ENCODE assay signal across 1 cellular context in the genomic region with DNA sequence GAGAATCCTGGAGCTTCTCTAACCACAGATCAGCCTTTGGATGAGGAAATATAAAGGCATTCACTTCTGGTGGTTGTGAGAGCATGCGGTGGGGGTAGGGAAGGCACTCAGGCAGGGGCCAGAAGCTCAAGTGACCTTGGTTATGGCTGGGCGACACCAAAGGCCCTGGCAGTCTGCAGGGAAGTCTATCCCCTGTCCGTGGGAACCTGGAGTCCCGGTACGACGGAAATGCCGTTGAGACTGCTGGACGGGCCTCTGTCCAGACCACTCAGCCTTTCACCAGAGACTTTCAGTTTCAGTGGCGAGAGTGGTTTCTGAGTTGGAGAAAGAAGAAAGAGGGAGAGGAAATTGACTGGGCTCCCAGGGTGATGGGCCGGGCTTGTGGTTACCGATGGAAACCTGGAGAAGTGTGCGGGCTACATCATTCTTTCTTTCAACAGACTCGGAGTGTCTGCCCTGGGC.
TF ChIP-seq lines count a peak whose summit lies in the region.

No MANE protein-coding gene starts in this region.

TF ChIP-seq in GM23338, 12 proteins besides CTCF, POLR2A, EP300 and RAD21:
- TF ChIP-seq ETS1 (IDR thresholded peaks at IDR 0.05): no peak
- no peak for TF ChIP-seq JUNB (IDR thresholded peaks at IDR 0.05; ENCODE audit: unreplicated experiment)
- no peak for TF ChIP-seq POLR2AphosphoS5 (IDR thresholded peaks at IDR 0.05; ENCODE audit: low read depth)
- TF ChIP-seq ZNF114 (CRISPR knock-in tag; IDR thresholded peaks at IDR 0.05): no peak
